ENCODE assay signal across 22 cellular contexts in genomic region chr11:87019582-87020271, GRCh38. TPM values are rescaled to one million over a fixed set of nuclear protein-coding genes. Genes with fewer than 3 reads are reported as not detected.
A peak's percentile ranks its signal among the peaks of the same experiment; 100 is the strongest.
DNase-seq lines count a peak whose midpoint lies in the region; ATAC-seq and TF ChIP-seq lines count a peak whose summit lies in the region.
"Had no signal": no experiment of that assay in that cellular context is flagged by ENCODE, and none has a peak within 500 bp of the region (broad histone marks: within the 10 kb centered on the region; RNA-seq: fewer than 3 reads in every experiment).

No MANE protein-coding gene starts in this region.

- H3K9me3 ChIP-seq in left ventricle myocardium inferior (replicated peaks) (no peaks in the 10 kb centered on the region), colonic mucosa (no peaks in the 10 kb centered on the region), mesenchymal stem cell (ENCODE audit: control insufficient read depth, low read length) (no peaks in the 10 kb centered on the region)
- H3K9me3 ChIP-seq: uterus had no signal

- WGBS in mesenchymal stem cell = 0% methylated on average over 1 of the region's 1 CpG

- DNase-seq in left ventricle myocardium inferior (no peak), left cardiac atrium (no peak), colonic mucosa (no peak), mesenchymal stem cell (peak; percentile 34), NCI-H510A treated with DMSO at 0.1 percent for 48 hours (lab: John Stamatoyannopoulos, UW) (no peak), HPDE6-E6E7 (ENCODE audit: extremely low spot score) (no peak)
- no peak for DNase-seq in activated CD4-positive, alpha-beta T cell treated with anti-CD3 and anti-CD28 coated beads, Interleukin-2, amount 50 U/mL, for 48 hours
- DNase-seq: activated CD4-positive, alpha-beta T cell treated with anti-CD3 and anti-CD28 coated beads, Interleukin-2, amount 50 U/mL, for 4 hours; activated naive CD4-positive, alpha-beta T cell treated with anti-CD3 and anti-CD28 coated beads for 36 hours; activated T-cell treated with anti-CD3 and anti-CD28 coated beads for 4 hours; anterior cingulate cortex; DMS 273 treated with DMSO at 0.1 percent for 48 hours; GF-D8; hypothalamus; islet precursor cell; midbrain; NCI-H2081; T-cell; uterus had no signal

- no peak overlapping the region for H3K4me2 ChIP-seq in mesenchymal stem cell (ENCODE audit: low read length, poor library complexity, severe bottlenecking)

- H3K4me1 ChIP-seq in left ventricle myocardium inferior = peaks cover 17% of the 10 kb centered on the region
- no peaks in the 10 kb centered on the region for H3K4me1 ChIP-seq in colonic mucosa
- no peaks in the 10 kb centered on the region for H3K4me1 ChIP-seq in mesenchymal stem cell (ENCODE audit: control insufficient read depth, insufficient read depth, low read depth, low read length)
- H3K4me1 ChIP-seq: uterus had no signal

- H4K91ac ChIP-seq in mesenchymal stem cell (ENCODE audit: low read length) = peak overlapping the region; percentile 65

- no peak for TF ChIP-seq CTCF in left ventricle myocardium inferior (IDR thresholded peaks at IDR 0.05; ENCODE audit: borderline replicate concordance)
- no peak for TF ChIP-seq CTCF in colonic mucosa (IDR thresholded peaks at IDR 0.05)

- H2AFZ ChIP-seq in mesenchymal stem cell (ENCODE audit: low read depth, low read length) = no peak overlapping the region

- no peaks in the 10 kb centered on the region for H3K79me1 ChIP-seq in mesenchymal stem cell (replicated peaks; ENCODE audit: low read length, poor library complexity, severe bottlenecking)

- intact Hi-C loops in left ventricle myocardium inferior (cut with micrococcal nuclease) (no loop called here), left cardiac atrium (cut with DNase I) (no loop called here), colonic mucosa (cut with DNase I) (no loop called here)

- H3K9ac ChIP-seq in colonic mucosa (ENCODE audit: low read depth in 2 of 2, low read length in 2 of 2) (no peak overlapping the region), mesenchymal stem cell (ENCODE audit: low read length) (no peak overlapping the region)

- no peak overlapping the region for H3K4me3 ChIP-seq in left ventricle myocardium inferior
- H3K4me3 ChIP-seq in colonic mucosa = no peak overlapping the region
- no peak overlapping the region for H3K4me3 ChIP-seq in mesenchymal stem cell (ENCODE audit: insufficient read depth in 1 of 2, low read depth in 1 of 2, low read length in 2 of 2)
- H3K4me3 ChIP-seq: uterus had no signal

- H3K4ac ChIP-seq in mesenchymal stem cell (ENCODE audit: low read depth in 1 of 2, low read length in 2 of 2) = peak overlapping the region; percentile 55 to 56

- ATAC-seq in left cardiac atrium (no peak), HG03432 (IDR thresholded peaks at IDR 0.05; ENCODE audit: unreplicated experiment) (no peak)
- ATAC-seq: Right ventricle myocardium inferior, T-cell had no signal

- peak overlapping the region; percentile 83 for H2BK120ac ChIP-seq in mesenchymal stem cell (ENCODE audit: low read depth, low read length)

- H4K8ac ChIP-seq in mesenchymal stem cell (ENCODE audit: low read length) = peak overlapping the region; percentile 86

- H2AK5ac ChIP-seq in mesenchymal stem cell (ENCODE audit: low read length, severe bottlenecking) = no peak overlapping the region

- H3K27me3 ChIP-seq in left ventricle myocardium inferior (ENCODE audit: low read depth) (no peaks in the 10 kb centered on the region), colonic mucosa (no peaks in the 10 kb centered on the region), mesenchymal stem cell (ENCODE audit: control insufficient read depth in 1 of 2, insufficient read depth in 1 of 2, low read length in 2 of 2) (no peaks in the 10 kb centered on the region)
- H3K27me3 ChIP-seq: uterus had no signal

- peak overlapping the region; percentile 61 for H3K27ac ChIP-seq in left ventricle myocardium inferior (replicated peaks)
- H3K27ac ChIP-seq in colonic mucosa = peak overlapping the region; percentile 11
- H3K27ac ChIP-seq in mesenchymal stem cell (ENCODE audit: low read length, poor library complexity, severe bottlenecking) = no peak overlapping the region
- H3K27ac ChIP-seq: C4-2B, uterus had no signal

- peak overlapping the region; percentile 1 to 95 for H2BK12ac ChIP-seq in mesenchymal stem cell (ENCODE audit: low read length in 2 of 2)

- no peaks in the 10 kb centered on the region for H3K36me3 ChIP-seq in left ventricle myocardium inferior
- no peaks in the 10 kb centered on the region for H3K36me3 ChIP-seq in colonic mucosa
- no peaks in the 10 kb centered on the region for H3K36me3 ChIP-seq in mesenchymal stem cell (ENCODE audit: control insufficient read depth in 1 of 2, insufficient read depth in 2 of 2, low read depth in 1 of 2, low read length in 2 of 2)
- H3K36me3 ChIP-seq: uterus had no signal

- no peak overlapping the region for H3K23ac ChIP-seq in mesenchymal stem cell (ENCODE audit: low read length in 2 of 2)

- peak overlapping the region; percentile 71 to 81 for H3K18ac ChIP-seq in mesenchymal stem cell (ENCODE audit: low read depth in 1 of 2, low read length in 2 of 2)

- H3K14ac ChIP-seq in mesenchymal stem cell (ENCODE audit: low read length in 2 of 2) = peak overlapping the region; percentile 28 to 37

- H2BK15ac ChIP-seq in mesenchymal stem cell (ENCODE audit: low read depth, poor library complexity, severe bottlenecking) = peak overlapping the region; percentile 56

- no peak overlapping the region for H2BK5ac ChIP-seq in mesenchymal stem cell (ENCODE audit: low read depth, low read length, poor library complexity, severe bottlenecking)

RNA-seq across cellular contexts. Expression of gene TMEM135, which starts 18.0 kb away (rescaled TPM):
- total RNA-seq in left ventricle myocardium inferior (16.4 TPM), left cardiac atrium (10 to 100 TPM; 23.1 to 30.8 TPM), colonic mucosa (10 to 100 TPM; 28.8 to 41.4 TPM)
- 27.5 TPM for polyA plus RNA-seq in mesenchymal stem cell (2013, experiment 1 of 2)
- 31.6 TPM for polyA plus RNA-seq in mesenchymal stem cell (2013, experiment 2 of 2)
